Comparison of ENCODE assay signal across 2 cellular contexts in the genomic region with DNA sequence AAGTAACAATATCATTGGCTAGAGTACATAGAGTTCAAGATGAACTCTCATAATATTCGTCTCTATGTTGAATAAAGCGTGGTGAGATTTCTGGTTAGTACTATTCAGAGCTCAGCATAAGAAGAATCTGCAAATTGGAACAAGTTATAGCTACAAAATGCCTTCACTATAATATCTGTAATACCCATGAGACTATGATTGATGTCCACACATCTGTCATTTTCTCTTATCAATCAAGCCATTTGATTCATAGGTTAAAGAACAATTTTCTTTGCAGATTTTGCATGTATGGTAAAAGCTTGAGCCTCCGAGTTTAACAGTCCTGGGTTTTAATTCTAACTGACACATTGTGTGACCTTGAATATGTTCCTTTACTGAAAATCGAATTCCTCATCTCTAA.
TF ChIP-seq lines count a peak whose summit lies in the region.

No MANE protein-coding gene starts in this region.

TF ChIP-seq in SK-N-SH, 30 proteins besides CTCF, POLR2A, EP300 and RAD21 (continued from another document):
- TF ChIP-seq FOXM1 (IDR thresholded peaks at IDR 0.05; ENCODE audit: low read depth) = no peak
- TF ChIP-seq, protein P1, sequence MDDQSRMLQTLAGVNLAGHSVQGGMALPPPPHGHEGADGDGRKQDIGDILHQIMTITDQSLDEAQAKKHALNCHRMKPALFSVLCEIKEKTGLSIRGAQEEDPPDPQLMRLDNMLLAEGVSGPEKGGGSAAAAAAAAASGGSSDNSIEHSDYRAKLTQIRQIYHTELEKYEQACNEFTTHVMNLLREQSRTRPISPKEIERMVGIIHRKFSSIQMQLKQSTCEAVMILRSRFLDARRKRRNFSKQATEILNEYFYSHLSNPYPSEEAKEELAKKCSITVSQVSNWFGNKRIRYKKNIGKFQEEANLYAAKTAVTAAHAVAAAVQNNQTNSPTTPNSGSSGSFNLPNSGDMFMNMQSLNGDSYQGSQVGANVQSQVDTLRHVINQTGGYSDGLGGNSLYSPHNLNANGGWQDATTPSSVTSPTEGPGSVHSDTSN (IDR thresholded peaks at IDR 0.05) = no peak

TF ChIP-seq in SK-N-SH treated with all-trans-retinoic acid at 6 μM for 48 hours, 23 proteins besides CTCF, POLR2A, EP300 and RAD21 (continued from another document):
- TF ChIP-seq, protein P2, sequence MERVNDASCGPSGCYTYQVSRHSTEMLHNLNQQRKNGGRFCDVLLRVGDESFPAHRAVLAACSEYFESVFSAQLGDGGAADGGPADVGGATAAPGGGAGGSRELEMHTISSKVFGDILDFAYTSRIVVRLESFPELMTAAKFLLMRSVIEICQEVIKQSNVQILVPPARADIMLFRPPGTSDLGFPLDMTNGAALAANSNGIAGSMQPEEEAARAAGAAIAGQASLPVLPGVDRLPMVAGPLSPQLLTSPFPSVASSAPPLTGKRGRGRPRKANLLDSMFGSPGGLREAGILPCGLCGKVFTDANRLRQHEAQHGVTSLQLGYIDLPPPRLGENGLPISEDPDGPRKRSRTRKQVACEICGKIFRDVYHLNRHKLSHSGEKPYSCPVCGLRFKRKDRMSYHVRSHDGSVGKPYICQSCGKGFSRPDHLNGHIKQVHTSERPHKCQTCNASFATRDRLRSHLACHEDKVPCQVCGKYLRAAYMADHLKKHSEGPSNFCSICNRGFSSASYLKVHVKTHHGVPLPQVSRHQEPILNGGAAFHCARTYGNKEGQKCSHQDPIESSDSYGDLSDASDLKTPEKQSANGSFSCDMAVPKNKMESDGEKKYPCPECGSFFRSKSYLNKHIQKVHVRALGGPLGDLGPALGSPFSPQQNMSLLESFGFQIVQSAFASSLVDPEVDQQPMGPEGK (CRISPR knock-in tag; IDR thresholded peaks at IDR 0.05; ENCODE audit: borderline replicate concordance) = no peak
- TF ChIP-seq POU6F1 (CRISPR knock-in tag; IDR thresholded peaks at IDR 0.05; ENCODE audit: borderline replicate concordance, low read depth) (no peak), CSDC2 (CRISPR knock-in tag; IDR thresholded peaks at IDR 0.05) (no peak), ZFP30 (CRISPR knock-in tag; IDR thresholded peaks at IDR 0.05) (no peak), ESRRG (CRISPR knock-in tag; IDR thresholded peaks at IDR 0.05) (no peak), ZNF70 (CRISPR knock-in tag; IDR thresholded peaks at IDR 0.05) (no peak), SNAI2 (CRISPR knock-in tag; IDR thresholded peaks at IDR 0.05) (no peak), GLIS3 (CRISPR knock-in tag; IDR thresholded peaks at IDR 0.05) (no peak), RARB (CRISPR knock-in tag; IDR thresholded peaks at IDR 0.05) (no peak)
- TF ChIP-seq, protein P3, sequence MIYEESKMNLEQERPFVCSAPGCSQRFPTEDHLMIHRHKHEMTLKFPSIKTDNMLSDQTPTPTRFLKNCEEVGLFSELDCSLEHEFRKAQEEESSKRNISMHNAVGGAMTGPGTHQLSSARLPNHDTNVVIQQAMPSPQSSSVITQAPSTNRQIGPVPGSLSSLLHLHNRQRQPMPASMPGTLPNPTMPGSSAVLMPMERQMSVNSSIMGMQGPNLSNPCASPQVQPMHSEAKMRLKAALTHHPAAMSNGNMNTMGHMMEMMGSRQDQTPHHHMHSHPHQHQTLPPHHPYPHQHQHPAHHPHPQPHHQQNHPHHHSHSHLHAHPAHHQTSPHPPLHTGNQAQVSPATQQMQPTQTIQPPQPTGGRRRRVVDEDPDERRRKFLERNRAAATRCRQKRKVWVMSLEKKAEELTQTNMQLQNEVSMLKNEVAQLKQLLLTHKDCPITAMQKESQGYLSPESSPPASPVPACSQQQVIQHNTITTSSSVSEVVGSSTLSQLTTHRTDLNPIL (CRISPR knock-in tag; IDR thresholded peaks at IDR 0.05; ENCODE audit: low read depth) = no peak
- TF ChIP-seq, protein P4, sequence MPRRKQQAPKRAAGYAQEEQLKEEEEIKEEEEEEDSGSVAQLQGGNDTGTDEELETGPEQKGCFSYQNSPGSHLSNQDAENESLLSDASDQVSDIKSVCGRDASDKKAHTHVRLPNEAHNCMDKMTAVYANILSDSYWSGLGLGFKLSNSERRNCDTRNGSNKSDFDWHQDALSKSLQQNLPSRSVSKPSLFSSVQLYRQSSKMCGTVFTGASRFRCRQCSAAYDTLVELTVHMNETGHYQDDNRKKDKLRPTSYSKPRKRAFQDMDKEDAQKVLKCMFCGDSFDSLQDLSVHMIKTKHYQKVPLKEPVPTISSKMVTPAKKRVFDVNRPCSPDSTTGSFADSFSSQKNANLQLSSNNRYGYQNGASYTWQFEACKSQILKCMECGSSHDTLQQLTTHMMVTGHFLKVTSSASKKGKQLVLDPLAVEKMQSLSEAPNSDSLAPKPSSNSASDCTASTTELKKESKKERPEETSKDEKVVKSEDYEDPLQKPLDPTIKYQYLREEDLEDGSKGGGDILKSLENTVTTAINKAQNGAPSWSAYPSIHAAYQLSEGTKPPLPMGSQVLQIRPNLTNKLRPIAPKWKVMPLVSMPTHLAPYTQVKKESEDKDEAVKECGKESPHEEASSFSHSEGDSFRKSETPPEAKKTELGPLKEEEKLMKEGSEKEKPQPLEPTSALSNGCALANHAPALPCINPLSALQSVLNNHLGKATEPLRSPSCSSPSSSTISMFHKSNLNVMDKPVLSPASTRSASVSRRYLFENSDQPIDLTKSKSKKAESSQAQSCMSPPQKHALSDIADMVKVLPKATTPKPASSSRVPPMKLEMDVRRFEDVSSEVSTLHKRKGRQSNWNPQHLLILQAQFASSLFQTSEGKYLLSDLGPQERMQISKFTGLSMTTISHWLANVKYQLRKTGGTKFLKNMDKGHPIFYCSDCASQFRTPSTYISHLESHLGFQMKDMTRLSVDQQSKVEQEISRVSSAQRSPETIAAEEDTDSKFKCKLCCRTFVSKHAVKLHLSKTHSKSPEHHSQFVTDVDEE (CRISPR knock-in tag; IDR thresholded peaks at IDR 0.05) = no peak
